20 cellular contexts compared by ENCODE assay signal in genomic region chr7:19558527-19558926, GRCh38.
DNase-seq lines count a peak whose midpoint lies in the region; ATAC-seq, FAIRE-seq and TF ChIP-seq lines count a peak whose summit lies in the region.
"Had no signal": no experiment of that assay in that cellular context is flagged by ENCODE, and none has a peak within 500 bp of the region (broad histone marks: within the 10 kb centered on the region; RNA-seq: fewer than 3 reads in every experiment).

No MANE protein-coding gene starts in this region.

- no peaks in the 10 kb centered on the region for H3K9me3 ChIP-seq in osteoblast (ENCODE audit: low read depth, low read length)

- FAIRE-seq in RCC 7860 (lab: Jason Lieb, UNC) = peak; percentile 98
- FAIRE-seq: GM12891 had no signal

- peaks cover 30% of the 10 kb centered on the region for H3K4me1 ChIP-seq in osteoblast (ENCODE audit: insufficient read depth, low read length)

- H3K27ac ChIP-seq in osteoblast (ENCODE audit: low read depth, low read length) = peak overlapping the region; percentile 75

- no peaks in the 10 kb centered on the region for H3K79me2 ChIP-seq in osteoblast (ENCODE audit: insufficient read depth, low read length)

- no peaks in the 10 kb centered on the region for H4K20me1 ChIP-seq in osteoblast (ENCODE audit: insufficient read depth, low read length)

- H3K36me3 ChIP-seq in osteoblast (ENCODE audit: insufficient read depth, low read length) = no peaks in the 10 kb centered on the region

- no peak for TF ChIP-seq CTCF in osteoblast (IDR thresholded peaks at IDR 0.05; ENCODE audit: extremely low read depth, low read depth, low read length)

- H2AFZ ChIP-seq in osteoblast (ENCODE audit: low read length) = peak overlapping the region; percentile 15

- H3K4me3 ChIP-seq in osteoblast (ENCODE audit: insufficient read depth, low read length) = peak overlapping the region; percentile 17

- DNase-seq in EL (peak; percentile 79), RCC 7860 (ENCODE audit: low spot score) (peak; percentile 75), dedifferentiated amniotic fluid mesenchymal stem cell (ENCODE audit: extremely low spot score) (peak; percentile 29), osteoblast (ENCODE audit: insufficient read length, low spot score, missing footprints) (peak; percentile 17), DMS114 treated with DMSO at 0.1 percent for 48 hours (lab: John Stamatoyannopoulos, UW; ENCODE audit: unreplicated experiment) (no peak)
- no peak for DNase-seq in activated CD4-positive, alpha-beta T cell treated with anti-CD3 and anti-CD28 coated beads for 4 hours
- DNase-seq: activated CD4-positive, alpha-beta T cell treated with anti-CD3 and anti-CD28 coated beads, Interleukin-2, amount 10 ng/mL, durations not matched to agents 24 days and 14 days; activated gamma-delta T cell treated with Interleukin-2 at 50 U/mL for 16 hours; anterior cingulate cortex; COR-L47; HFFc6; hypothalamus; MV-4-11; NCI-H2029; right cardiac atrium; stimulated activated CD4-positive, alpha-beta T cell treated with anti-CD3 and anti-CD28 coated beads, Interleukin-4, amount 100 ng/mL, for 1 hour; T-helper 9 cell had no signal

- no peak for ATAC-seq in HG03520 (IDR thresholded peaks at IDR 0.05; ENCODE audit: unreplicated experiment)
- ATAC-seq in GM18861 (IDR thresholded peaks at IDR 0.05; ENCODE audit: unreplicated experiment) = no peak
- ATAC-seq: right cardiac atrium had no signal

- peak overlapping the region; percentile 67 for H3K4me2 ChIP-seq in osteoblast (ENCODE audit: insufficient read depth, low read length)

- no peaks in the 10 kb centered on the region for H3K27me3 ChIP-seq in osteoblast (ENCODE audit: insufficient read depth, low read length)

Comparison
In these comparisons a context has a peak if more than half of its experiments do, and no peak if none do; other contexts are left out.
1. DNase-seq: peak in EL (single experiment), RCC 7860 (single experiment), dedifferentiated amniotic fluid mesenchymal stem cell (single experiment) and osteoblast (single experiment); none in DMS114 treated with DMSO at 0.1 percent for 48 hours (single experiment) and activated CD4-positive, alpha-beta T cell treated with anti-CD3 and anti-CD28 coated beads for 4 hours (0 of 2).